ENCODE assay signal across 1 cellular context in genomic region chr1:10339036-10339567, GRCh38.
TF ChIP-seq lines count a peak whose summit lies in the region.

No MANE protein-coding gene starts in this region.

TF ChIP-seq in SK-N-SH, 30 proteins besides CTCF, POLR2A, EP300 and RAD21 (continued from another document):
- no peak for TF ChIP-seq POLR2AphosphoS5 (IDR thresholded peaks at IDR 0.05; ENCODE audit: low read depth, low read length)
- no peak for TF ChIP-seq SMC3 (IDR thresholded peaks at IDR 0.05; ENCODE audit: low read depth, low read length)
- no peak for TF ChIP-seq FOSL2 (IDR thresholded peaks at IDR 0.05; ENCODE audit: borderline replicate concordance, low read depth)
- no peak for TF ChIP-seq CHD2 (IDR thresholded peaks at IDR 0.05; ENCODE audit: low read length, partially characterized antibody)
- no peak for TF ChIP-seq FOXJ3 (CRISPR knock-in tag; IDR thresholded peaks at IDR 0.05)
- no peak for TF ChIP-seq TEAD4 (IDR thresholded peaks at IDR 0.05; ENCODE audit: borderline replicate concordance, insufficient read depth)
- no peak for TF ChIP-seq ZBTB33 (IDR thresholded peaks at IDR 0.05; ENCODE audit: borderline replicate concordance, low read depth)
- TF ChIP-seq YY1 (IDR thresholded peaks at IDR 0.05; ENCODE audit: low read depth), result no peak
